In genomic region chr5:150783422-150783928, GRCh38 we compare ENCODE assay signal across 8 cellular contexts. TPM values are rescaled to one million over a fixed set of nuclear protein-coding genes. Genes with fewer than 3 reads are reported as not detected.
DNase-seq lines count a peak whose midpoint lies in the region; ATAC-seq and TF ChIP-seq lines count a peak whose summit lies in the region.

No MANE protein-coding gene starts in this region.

- peak; percentile 70 for DNase-seq in DMS79 (lab: John Stamatoyannopoulos, UW)
- DNase-seq in Kasumi-1 (lab: John Stamatoyannopoulos, UW) = peak; percentile 98 to 99
- peak; percentile 13 for DNase-seq in T1000 (lab: John Stamatoyannopoulos, UW)
- peak; percentile 79 for DNase-seq in brain microvascular endothelial cell
- peak; percentile 68 to 87 for DNase-seq in left colon
- peak; percentile 25 for DNase-seq in stimulated activated CD8-positive, alpha-beta memory T cell treated with anti-CD3 and anti-CD28 coated beads, Interleukin-15, amount 100 ng/mL, for 1 hour (ENCODE audit: low read depth)
- DNase-seq in MM.1S = no peak

- no peaks in the 10 kb centered on the region for H3F3A ChIP-seq in MM.1S (ENCODE audit: insufficient read depth, low read length)

- no peaks in the 10 kb centered on the region for H3K79me2 ChIP-seq in MM.1S (ENCODE audit: low read length)

- H3K4me1 ChIP-seq in MM.1S (ENCODE audit: low read length) = no peaks in the 10 kb centered on the region

- H3K4me3 ChIP-seq in brain microvascular endothelial cell (ENCODE audit: low read depth, low read length) = no peak overlapping the region
- H3K4me3 ChIP-seq in MM.1S (ENCODE audit: low read length) = no peak overlapping the region

- H3K27me3 ChIP-seq in brain microvascular endothelial cell (replicated peaks) (no peaks in the 10 kb centered on the region), MM.1S (replicated peaks; ENCODE audit: insufficient read depth, low read length) (no peaks in the 10 kb centered on the region)

- H2AFZ ChIP-seq in MM.1S (ENCODE audit: low read length) = no peak overlapping the region

- intact Hi-C loops in left colon (cut with DNase I, micrococcal nuclease) = no loop called here

- in situ Hi-C loops in brain microvascular endothelial cell (cut with HindIII; ENCODE audit: low pct_ligation_motif_present, low sequenced_read_pairs) = no loop called here

- no peaks in the 10 kb centered on the region for H4K20me1 ChIP-seq in MM.1S (ENCODE audit: insufficient read depth, low read length)

- no peak overlapping the region for H3K9ac ChIP-seq in MM.1S (ENCODE audit: low read length)

- H3K9me2 ChIP-seq in MM.1S (replicated peaks; ENCODE audit: insufficient read depth, low read length) = no peaks in the 10 kb centered on the region

- no peak overlapping the region for H3K4me2 ChIP-seq in MM.1S (ENCODE audit: low read depth, low read length)

- no peaks in the 10 kb centered on the region for H3K36me3 ChIP-seq in brain microvascular endothelial cell (replicated peaks)
- H3K36me3 ChIP-seq in MM.1S (replicated peaks; ENCODE audit: insufficient read depth, low read length) = no peaks in the 10 kb centered on the region

- H3K27ac ChIP-seq in brain microvascular endothelial cell (peak overlapping the region; percentile 67), MM.1S (ENCODE audit: low read length) (no peak overlapping the region)

- peak; percentile 54 for ATAC-seq in GM21528 (IDR thresholded peaks at IDR 0.05; ENCODE audit: low FRiP score, unreplicated experiment)
- ATAC-seq in left colon = peak; percentile 78

- H3K9me3 ChIP-seq in MM.1S (replicated peaks; ENCODE audit: insufficient read depth, low read length) = no peaks in the 10 kb centered on the region

- TF ChIP-seq CTCF in brain microvascular endothelial cell (IDR thresholded peaks at IDR 0.05; ENCODE audit: low read depth, low read length, missing control alignments) = no peak
- no peak for TF ChIP-seq CTCF in MM.1S (IDR thresholded peaks at IDR 0.05; ENCODE audit: low read length)

RNA-seq across cellular contexts. Expression of gene SMIM3, which starts 4.9 kb away (rescaled TPM):
- total RNA-seq in left colon = 10 to 100 TPM; 11.0 to 13.6 TPM

RNA-seq across cellular contexts. Expression of gene DCTN4, which starts 24.7 kb away (rescaled TPM):
- 10 to 100 TPM; 44.6 to 51.5 TPM for total RNA-seq in left colon
